18 cellular contexts compared by ENCODE assay signal in the genomic region with DNA sequence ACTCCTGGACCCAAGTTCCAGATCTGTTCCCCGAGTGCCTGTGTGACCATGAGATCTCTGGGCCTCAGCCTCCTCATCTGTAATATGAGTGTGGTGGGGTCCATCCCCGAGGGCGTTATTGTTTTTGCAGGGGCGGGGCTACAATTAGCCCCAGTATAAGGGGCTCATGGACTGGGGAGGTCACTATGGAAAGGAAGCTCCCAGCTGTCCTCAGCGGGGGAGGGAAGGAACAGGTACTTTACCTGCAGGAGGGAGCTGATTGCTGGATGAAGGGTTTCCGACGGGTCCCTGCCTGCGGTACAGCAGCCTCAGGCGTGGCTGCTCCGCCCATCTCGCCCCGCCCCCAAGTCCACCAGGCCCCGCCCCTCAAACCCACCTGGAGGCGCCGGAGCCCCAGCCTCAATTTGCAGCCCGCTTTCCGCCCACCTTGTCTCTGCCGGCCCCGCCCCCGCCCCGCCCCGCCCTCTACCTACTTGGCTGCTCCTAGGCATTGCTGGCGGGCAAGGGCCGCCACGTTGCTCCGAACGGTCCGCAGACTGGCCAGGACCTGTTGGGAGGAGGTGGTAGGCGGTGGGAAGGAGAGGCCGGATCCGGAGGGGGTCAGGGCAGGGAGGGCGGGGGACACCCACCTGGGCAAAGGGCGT. TPM values are rescaled to one million over a fixed set of nuclear protein-coding genes. Genes with fewer than 3 reads are reported as not detected.
DNase-seq lines count a peak whose midpoint lies in the region; ATAC-seq and TF ChIP-seq lines count a peak whose summit lies in the region.
"Had no signal": no experiment of that assay in that cellular context is flagged by ENCODE, and none has a peak within 500 bp of the region (broad histone marks: within the 10 kb centered on the region; RNA-seq: fewer than 3 reads in every experiment).

No MANE protein-coding gene starts in this region.

- CTCF ChIA-PET in HCT116 (lab: Charles Lee): interaction anchor here (1.1 to 3.3 kb wide), 2 partner anchors 13 to 59 kb away, joined by 4 to 11 read pairs; no protein-coding TSS in a partner anchor

- no peak overlapping the region for H3K9ac ChIP-seq in HCT116 (ENCODE audit: low read length)
- H3K9ac ChIP-seq: GM23248 had no signal

- no peak for TF ChIP-seq RAD21 in HCT116 (IDR thresholded peaks at IDR 0.05; ENCODE audit: low read depth)

- POLR2A ChIA-PET in HCT116 (lab: Charles Lee): interaction anchor here (1.0 to 1.5 kb wide), 3 partner anchors 11 to 28 kb away, joined by 3 to 4 read pairs (median 3); a partner anchor contains a TSS
- POLR2A ChIA-PET in naive thymus-derived CD8-positive, alpha-beta T cell (lab: Charles Lee): no interaction called here

- H3K9me3 ChIP-seq in HCT116 (ENCODE audit: control insufficient read depth in 1 of 2, insufficient read depth in 1 of 2, low read depth in 1 of 2, low read length in 2 of 2): no peaks in the 10 kb centered on the region
- H3K9me3 ChIP-seq: colonic mucosa, gastroesophageal sphincter, tibial nerve had no signal

- H4K20me1 ChIP-seq in HCT116 (ENCODE audit: insufficient read depth): no peaks in the 10 kb centered on the region

- no peaks in the 10 kb centered on the region for H3K36me3 ChIP-seq in HCT116 (ENCODE audit: control insufficient read depth in 1 of 2, insufficient read depth in 2 of 2, low read length in 2 of 2)
- H3K36me3 ChIP-seq: colonic mucosa, gastroesophageal sphincter, tibial nerve had no signal

- H3K4me3 ChIP-seq in HCT116 (replicated peaks in 1 of 2; ENCODE audit: low read depth in 1 of 2, low read length in 2 of 2): peak overlapping the region in 1 of 2 experiments; percentile 34; a peak in 3 of 4 replicates
- H3K4me3 ChIP-seq: colonic mucosa, gastroesophageal sphincter, GM23248, tibial nerve had no signal

- peak overlapping the region; percentile 52 for H3K4me2 ChIP-seq in HCT116 (ENCODE audit: low read length)

- ATAC-seq in HCT116: no peak
- no peak for ATAC-seq in naive thymus-derived CD8-positive, alpha-beta T cell
- ATAC-seq: activated CD4-positive, CD25-positive, alpha-beta regulatory T cell treated with anti-CD3 and anti-CD28 coated beads, Interleukin-2, amount 50 U/mL, for 24 hours; gastroesophageal sphincter had no signal

- H3K9me3 Mint-ChIP-seq in naive thymus-derived CD8-positive, alpha-beta T cell: no peaks in the 10 kb centered on the region

- H3K27ac Mint-ChIP-seq in naive thymus-derived CD8-positive, alpha-beta T cell: peak overlapping the region in 1 of 10 donors; percentile 56

- H2AFZ ChIP-seq in HCT116 (ENCODE audit: low read depth, low read length, poor library complexity, severe bottlenecking): no peak overlapping the region
- H2AFZ ChIP-seq: GM23248 had no signal

- TF ChIP-seq POLR2A in HCT116 (IDR thresholded peaks at IDR 0.05; ENCODE audit: borderline replicate concordance, extremely low read depth, insufficient read depth, insufficient read length): no peak

- H3K9me2 ChIP-seq in HCT116 (ENCODE audit: insufficient read depth): no peaks in the 10 kb centered on the region

- RAD21 ChIA-PET in HCT116 (lab: Charles Lee; ENCODE audit: low non-redundant PET in 1 of 2, low total read pairs in 2 of 2, uncharacterized antibody in 2 of 2, unreplicated experiment in 2 of 2): no interaction called here

- peaks cover 0 to 6% (median 0%) of the 10 kb centered on the region in 3 donors for H3K36me3 Mint-ChIP-seq in naive thymus-derived CD8-positive, alpha-beta T cell

- peaks cover 12 to 56% (median 30%) of the 10 kb centered on the region in 5 donors for H3K27me3 Mint-ChIP-seq in naive thymus-derived CD8-positive, alpha-beta T cell

- H3K79me2 ChIP-seq in HCT116 (ENCODE audit: insufficient read depth, low read length): no peaks in the 10 kb centered on the region

- no peak for TF ChIP-seq CTCF in HCT116 (IDR thresholded peaks at IDR 0.05 in 2 of 3, conservative IDR thresholded peaks at IDR 0.05 in 1 of 3; ENCODE audit: borderline replicate concordance in 1 of 3, insufficient read depth in 1 of 3, low read depth in 2 of 3, low read length in 2 of 3)

- H3K4me1 Mint-ChIP-seq in naive thymus-derived CD8-positive, alpha-beta T cell: peaks cover 11 to 25% (median 20%) of the 10 kb centered on the region in 4 donors

- H3K27me3 ChIP-seq in HCT116 (ENCODE audit: insufficient read depth, low read length): no peaks in the 10 kb centered on the region

- H3K4me3 Mint-ChIP-seq in naive thymus-derived CD8-positive, alpha-beta T cell: peak overlapping the region in 1 of 10 donors; percentile 24

- intact Hi-C loops in HCT116 (cut with micrococcal nuclease): no loop called here

- BruUV-seq in HCT116 (replicated peaks; lab: Mats Ljungman, UMichigan): no TSS peak

- peaks cover 18 to 30% of the 10 kb centered on the region in 2 experiments for H3K4me1 ChIP-seq in HCT116 (ENCODE audit: control insufficient read depth in 1 of 2, insufficient read depth in 2 of 2, low read length in 2 of 2)

- H3K27ac ChIP-seq in HCT116 (ENCODE audit: low read depth, low read length): no peak overlapping the region
- H3K27ac ChIP-seq: colonic mucosa, gastroesophageal sphincter, GM23248, tibial nerve had no signal

- DNase-seq in NCI-H2029 (lab: John Stamatoyannopoulos, UW) (peak; percentile 33), NCI-H2029 treated with DMSO at 0.1 percent for 48 hours (lab: John Stamatoyannopoulos, UW) (no peak), HCT116 (ENCODE audit: low read depth, low spot score) (no peak), SW480 (ENCODE audit: low spot score) (peak; percentile 49), left kidney (ENCODE audit: low read depth, low spot score) (peak; percentile 49), NOMO-1 treated with DMSO at 0.1 percent for 48 hours (lab: John Stamatoyannopoulos, UW; ENCODE audit: unreplicated experiment) (no peak), GF-D8 (lab: John Stamatoyannopoulos, UW) (no peak)
- no peak for DNase-seq in naive thymus-derived CD8-positive, alpha-beta T cell
- DNase-seq: activated naive CD4-positive, alpha-beta T cell treated with anti-CD3 and anti-CD28 coated beads, Interleukin-2, amount 50 U/mL, for 16 hours; colonic mucosa; GM23248; MV-4-11; NCI-H526 treated with DMSO at 0.1 percent for 48 hours had no signal

TF ChIP-seq in HCT116, 20 proteins besides CTCF, POLR2A, EP300 and RAD21:
- peak; percentile 39; the same call in 1 of the 2 replicates for TF ChIP-seq POLR2AphosphoS5 (IDR thresholded peaks at IDR 0.05; ENCODE audit: low read depth, low read length)
- TF ChIP-seq ELF1 (IDR thresholded peaks at IDR 0.05; ENCODE audit: borderline replicate concordance, low read depth): no peak

RNA-seq across cellular contexts. Expression of a gene that starts 5.5 kb away (rescaled TPM):
- total RNA-seq in HCT116 (2021; ENCODE audit: unreplicated experiment): 1.5 TPM
- 0.46 and 0.52 TPM in 2 replicates for polyA plus RNA-seq in HCT116 (2012)
- total RNA-seq in naive thymus-derived CD8-positive, alpha-beta T cell: not detected
- polyA plus RNA-seq in naive thymus-derived CD8-positive, alpha-beta T cell: not detected
- total RNA-seq: T-helper 1 cell treated with Interleukin-12 subunit alpha and Interleukin-12 subunit beta and Interleukin-4 antibody, amounts not matched to agents 30 ng/mL and 1 ng/mL, for 36 hours had no signal

RNA-seq across cellular contexts. Expression of a gene that starts 16.9 kb away (rescaled TPM):
- total RNA-seq in HCT116 (2021; ENCODE audit: unreplicated experiment): 10.6 TPM
- 18.2 and 22.6 TPM in 2 replicates for polyA plus RNA-seq in HCT116 (2012)
- 1 to 10 TPM; 2.9 to 3.8 TPM for total RNA-seq in naive thymus-derived CD8-positive, alpha-beta T cell
- polyA plus RNA-seq in naive thymus-derived CD8-positive, alpha-beta T cell: 1 to 10 TPM; 1.3 to 2.3 (median 1.8) TPM

RNA-seq across cellular contexts. Expression of a gene that starts 27.7 kb away (rescaled TPM):
- total RNA-seq in HCT116 (2021; ENCODE audit: unreplicated experiment): 18.7 TPM
- 19.2 and 19.3 TPM in 2 replicates for polyA plus RNA-seq in HCT116 (2012)
- 1 to 10 TPM; 5.8 to 7.0 TPM for total RNA-seq in naive thymus-derived CD8-positive, alpha-beta T cell
- polyA plus RNA-seq in naive thymus-derived CD8-positive, alpha-beta T cell: 10 to 100 TPM in 1 of 3 donors, 1 to 10 TPM in 2; 5.1 to 12.2 (median 9.4) TPM

RNA-seq across cellular contexts. Expression of a gene that starts 47.1 kb away (rescaled TPM):
- total RNA-seq in HCT116 (2021; ENCODE audit: unreplicated experiment): 64.6 TPM
- polyA plus RNA-seq in HCT116 (2012): 62.9 and 82.1 TPM in 2 replicates
- total RNA-seq in naive thymus-derived CD8-positive, alpha-beta T cell: 10 to 100 TPM; 13.7 to 15.3 TPM
- polyA plus RNA-seq in naive thymus-derived CD8-positive, alpha-beta T cell: 1 to 10 TPM; 3.3 to 7.1 (median 5.4) TPM

RNA-seq across cellular contexts. Expression of a gene that starts 53.5 kb away (rescaled TPM):
- 4.8 TPM for total RNA-seq in HCT116 (2021; ENCODE audit: unreplicated experiment)
- 1.9 and 2.7 TPM in 2 replicates for polyA plus RNA-seq in HCT116 (2012)
- 1 to 10 TPM; 7.4 to 8.4 TPM for total RNA-seq in naive thymus-derived CD8-positive, alpha-beta T cell
- polyA plus RNA-seq in naive thymus-derived CD8-positive, alpha-beta T cell: under 1 TPM in 2 of 3 donors, not detected in 1; 0.06 to 0.15 TPM
- total RNA-seq: HT1080 had no signal

Comparison
In these comparisons a context has a peak if more than half of its experiments do, and no peak if none do; other contexts are left out.
1. DNase-seq: peak in NCI-H2029 (single experiment), SW480 (single experiment) and left kidney (single experiment); none in NCI-H2029 treated with DMSO at 0.1 percent for 48 hours (single experiment), HCT116 (single experiment), NOMO-1 treated with DMSO at 0.1 percent for 48 hours (single experiment), GF-D8 (single experiment) and naive thymus-derived CD8-positive, alpha-beta T cell (0 of 10).